25 cellular contexts compared by ENCODE assay signal in genomic region chr12:32546272-32546671, GRCh38.
DNase-seq lines count a peak whose midpoint lies in the region; ATAC-seq and TF ChIP-seq lines count a peak whose summit lies in the region.
"Had no signal": no experiment of that assay in that cellular context is flagged by ENCODE, and none has a peak within 500 bp of the region (broad histone marks: within the 10 kb centered on the region; RNA-seq: fewer than 3 reads in every experiment).

No MANE protein-coding gene starts in this region.

- H3K27me3 Mint-ChIP-seq in H9 (ENCODE audit: low read depth) (no peaks in the 10 kb centered on the region), WTC11 (ENCODE audit: low read depth) (no peaks in the 10 kb centered on the region)

- H3K27ac ChIP-seq in H9 (ENCODE audit: insufficient read length, low read depth, low read length), result no peak overlapping the region
- peak overlapping the region in 2 of 3 donors; percentile 17 to 26 for H3K27ac ChIP-seq in right lobe of liver
- H3K27ac ChIP-seq in stomach, result peak overlapping the region in 3 of 5 donors; percentile 17 to 74 (median 57)
- H3K27ac ChIP-seq in aorta (ENCODE audit: low read depth in 1 of 2, low read length in 2 of 2), result no peak overlapping the region
- H3K27ac ChIP-seq: BLaER1 had no signal

- H3K36me3 Mint-ChIP-seq in H9 (ENCODE audit: insufficient read depth in 1 of 3, low read depth in 3 of 3), result peaks cover 5 to 12% (median 8%) of the 10 kb centered on the region in 3 experiments; a peak in 6 of 7 replicates
- H3K36me3 Mint-ChIP-seq in WTC11, result peaks cover 7% of the 10 kb centered on the region

- H3T11ph ChIP-seq in H9 (ENCODE audit: low read length), result no peak overlapping the region

- H2BK5ac ChIP-seq in H9 (ENCODE audit: insufficient read length, low read length), result no peak overlapping the region

- no peaks in the 10 kb centered on the region for H3K27me3 ChIP-seq in H9 (ENCODE audit: insufficient read depth, low read length)
- H3K27me3 ChIP-seq in right lobe of liver, result no peaks in the 10 kb centered on the region
- no peaks in the 10 kb centered on the region for H3K27me3 ChIP-seq in stomach
- no peaks in the 10 kb centered on the region for H3K27me3 ChIP-seq in aorta (ENCODE audit: control insufficient read depth in 1 of 2, insufficient read depth in 2 of 2, low read length in 1 of 2)
- H3K27me3 ChIP-seq: BLaER1 had no signal

- H4K91ac ChIP-seq in H9 (ENCODE audit: insufficient read length, low read depth, low read length), result no peak overlapping the region

- no peaks in the 10 kb centered on the region for H3K36me3 ChIP-seq in right lobe of liver
- no peaks in the 10 kb centered on the region for H3K36me3 ChIP-seq in stomach
- no peaks in the 10 kb centered on the region for H3K36me3 ChIP-seq in aorta (ENCODE audit: control insufficient read depth in 1 of 2, insufficient read depth in 2 of 2, low read length in 1 of 2)
- H3K36me3 ChIP-seq: BLaER1, HAP-1 had no signal

- H3K23me2 ChIP-seq in H9 (ENCODE audit: insufficient read length, low read depth, low read length, poor library complexity, severe bottlenecking), result no peaks in the 10 kb centered on the region

- H3K14ac ChIP-seq in H9 (ENCODE audit: insufficient read depth, low read length), result no peak overlapping the region

- no peak overlapping the region for H2BK120ac ChIP-seq in H9 (ENCODE audit: low read depth, low read length, poor library complexity, severe bottlenecking)

- no peak for TF ChIP-seq CTCF in H9 (conservative IDR thresholded peaks at IDR 0.05)
- no peak for TF ChIP-seq CTCF in WTC11 (IDR thresholded peaks at IDR 0.05)
- no peak for TF ChIP-seq CTCF in right lobe of liver (IDR thresholded peaks at IDR 0.05)
- no peak for TF ChIP-seq CTCF in stomach (IDR thresholded peaks at IDR 0.05)

- no peak overlapping the region for H3K18ac ChIP-seq in H9 (ENCODE audit: insufficient read length, low read depth, low read length)

- no peak overlapping the region for H4K5ac ChIP-seq in H9 (ENCODE audit: insufficient read length, low read depth, low read length)

- no peak overlapping the region for H2AK5ac ChIP-seq in H9 (ENCODE audit: insufficient read length, low read length)

- H2BK20ac ChIP-seq in H9 (ENCODE audit: low read depth, low read length, poor library complexity, severe bottlenecking), result no peak overlapping the region

- H3K4me1 ChIP-seq in H9 (ENCODE audit: insufficient read depth, low read length) (peaks cover 6% of the 10 kb centered on the region), right lobe of liver (peaks cover 0 to 85% (median 40%) of the 10 kb centered on the region in 4 donors), stomach (peaks cover 62 to 100% (median 78%) of the 10 kb centered on the region in 4 donors), aorta (ENCODE audit: control insufficient read depth in 1 of 2, insufficient read depth in 2 of 2, low read length in 2 of 2) (peaks cover 2 to 14% of the 10 kb centered on the region in 2 donors)

- ATAC-seq in WTC11 (peak; percentile 38), right lobe of liver (no peak), GM21723 (IDR thresholded peaks at IDR 0.05; ENCODE audit: unreplicated experiment) (no peak), aorta (ENCODE audit: low FRiP score) (no peak), GM18867 (IDR thresholded peaks at IDR 0.05; ENCODE audit: unreplicated experiment) (no peak)
- ATAC-seq: activated CD4-positive, CD25-positive, alpha-beta regulatory T cell treated with anti-CD3 and anti-CD28 coated beads, Interleukin-2, amount 50 U/mL, for 24 hours; sciatic nerve had no signal

- H3K4me3 Mint-ChIP-seq in H9, result no peak overlapping the region
- no peak overlapping the region for H3K4me3 Mint-ChIP-seq in WTC11
- H3K4me3 Mint-ChIP-seq: T-helper 1 cell treated with Interleukin-12 subunit alpha and Interleukin-12 subunit beta and Interleukin-4 antibody, amounts not matched to agents 30 μg/mL and 1 μg/mL, for 36 hours had no signal

- H3K4ac ChIP-seq in H9 (ENCODE audit: low read depth, low read length), result no peak overlapping the region

- peaks cover 3% of the 10 kb centered on the region for H3K79me1 ChIP-seq in H9 (ENCODE audit: insufficient read depth, low read depth, low read length, poor library complexity, severe bottlenecking)

- DNase-seq in H9, result no peak
- DNase-seq in WTC11 (ENCODE audit: low spot score), result no peak
- no peak for DNase-seq in right lobe of liver
- no peak for DNase-seq in stomach
- no peak for DNase-seq in D341Med (ENCODE audit: low spot score)
- DNase-seq in aorta, result no peak
- DNase-seq: activated CD4-positive, alpha-beta T cell treated with anti-CD3 and anti-CD28 coated beads, Interleukin-2, amount 50 U/mL, for 4 hours; activated gamma-delta T cell treated with Interleukin-2 at 50 U/mL for 16 hours; activated T-cell treated with anti-CD3 and anti-CD28 coated beads, Interleukin-2, amount 50 U/mL, for 48 hours; foreskin melanocyte; KG1; mammary epithelial cell; NCI-H1436; NCI-H446 treated with DMSO at 0.1 percent for 48 hours; SK-N-SH; stimulated activated CD4-positive, alpha-beta T cell treated with anti-CD3 and anti-CD28 coated beads, Interleukin-12 subunit alpha, Interleukin-12 subunit beta, amount 100 ng/mL, for 4 hours; stimulated activated CD4-positive, alpha-beta T cell treated with anti-CD3 and anti-CD28 coated beads, Interleukin-4, amount 100 ng/mL, for 1 hour; trophoblast cell had no signal

- intact Hi-C loops in right lobe of liver (cut with DNase I) (no loop called here), stomach (cut with DNase I; ENCODE audit: low total_unique reads) (no loop called here), aorta (cut with DNase I) (loop anchor here in 1 of 2 donors (5.0 kb wide), 1 partner anchor 89 kb away; no protein-coding TSS in a partner anchor)

- TF ChIP-seq POLR2A in right lobe of liver (IDR thresholded peaks at IDR 0.05) (no peak), stomach (IDR thresholded peaks at IDR 0.05) (no peak)

- no peaks in the 10 kb centered on the region for H3K9me3 ChIP-seq in H9 (ENCODE audit: control insufficient read depth, low read depth, low read length)
- no peaks in the 10 kb centered on the region for H3K9me3 ChIP-seq in right lobe of liver
- H3K9me3 ChIP-seq in stomach, result no peaks in the 10 kb centered on the region
- no peaks in the 10 kb centered on the region for H3K9me3 ChIP-seq in aorta (ENCODE audit: control insufficient read depth, low read length)
- H3K9me3 ChIP-seq: BLaER1, HAP-1, SK-N-SH had no signal

- H3K79me2 ChIP-seq in H9 (ENCODE audit: insufficient read depth, low read length), result peaks cover 11% of the 10 kb centered on the region; the same call in 1 of the 2 replicates

- peaks cover 47 to 48% of the 10 kb centered on the region in 2 experiments for H3K4me1 Mint-ChIP-seq in H9
- H3K4me1 Mint-ChIP-seq in WTC11, result peaks cover 57% of the 10 kb centered on the region

- TF ChIP-seq EP300 in stomach (IDR thresholded peaks at IDR 0.05), result no peak

- no peak overlapping the region for H2AFZ ChIP-seq in H9 (ENCODE audit: low read length)

- no peak overlapping the region for H2BK12ac ChIP-seq in H9 (ENCODE audit: insufficient read length, low read depth, low read length)

- no peak overlapping the region for H3K4me2 ChIP-seq in H9 (ENCODE audit: insufficient read depth, insufficient read length, low read length)
- H3K4me2 ChIP-seq: SK-N-SH had no signal

- CTCF ChIA-PET in WTC11 (lab: Charles Lee), result no interaction called here

- no peak overlapping the region for H3K9ac ChIP-seq in H9 (ENCODE audit: extremely low read depth, insufficient read length, low read length)
- H3K9ac ChIP-seq: BLaER1, SK-N-SH had no signal

- no peak overlapping the region for H3K56ac ChIP-seq in H9 (ENCODE audit: insufficient read length, low read depth, low read length)

- WGBS in H9 (ENCODE audit: extremely low coverage, insufficient read length, low lambda C conversion rate), result no CpG with 5 or more reads among the region's 2 CpGs
- WGBS in right lobe of liver (ENCODE audit: insufficient coverage, low coverage, low lambda C conversion rate, missing lambda C conversion rate), result 67% methylated on average over 2 of the region's 2 CpGs
- 44 to 69% (median 51%) methylated on average over 2 of the region's 2 CpGs for WGBS in stomach, 5 donors
- WGBS in aorta, 2 donors, result 95 to 96% methylated on average over 2 of the region's 2 CpGs

- H3K23ac ChIP-seq in H9 (ENCODE audit: insufficient read length, low read depth, low read length), result no peak overlapping the region

- H3K27ac Mint-ChIP-seq in H9, result peak overlapping the region in 2 of 3 experiments; percentile 14 to 19; a peak in 1 of 7 replicates
- H3K27ac Mint-ChIP-seq in WTC11, result peak overlapping the region; percentile 96
- H3K27ac Mint-ChIP-seq: T-helper 1 cell treated with Interleukin-12 subunit alpha and Interleukin-12 subunit beta and Interleukin-4 antibody, amounts not matched to agents 30 μg/mL and 1 μg/mL, for 36 hours had no signal

- no peak overlapping the region for H2BK15ac ChIP-seq in H9 (ENCODE audit: low read depth, low read length)

- no peak overlapping the region for H3K4me3 ChIP-seq in right lobe of liver
- H3K4me3 ChIP-seq in stomach, result no peak overlapping the region
- no peak overlapping the region for H3K4me3 ChIP-seq in aorta (ENCODE audit: low read length in 2 of 2)
- H3K4me3 ChIP-seq: BLaER1, HAP-1 had no signal

- POLR2A ChIA-PET in WTC11 (lab: Charles Lee), result no interaction called here

- H4K8ac ChIP-seq in H9 (replicated peaks; ENCODE audit: insufficient read length, low read depth, low read length), result no peak overlapping the region

- H3K9me3 Mint-ChIP-seq in H9, result no peaks in the 10 kb centered on the region
- peaks cover 6% of the 10 kb centered on the region for H3K9me3 Mint-ChIP-seq in WTC11
- H3K9me3 Mint-ChIP-seq: T-helper 1 cell treated with Interleukin-12 subunit alpha and Interleukin-12 subunit beta and Interleukin-4 antibody, amounts not matched to agents 30 μg/mL and 1 μg/mL, for 36 hours had no signal

- H4K20me1 ChIP-seq in H9 (ENCODE audit: control insufficient read depth, insufficient read depth, insufficient read length), result no peaks in the 10 kb centered on the region
- H4K20me1 ChIP-seq: BLaER1 had no signal

TF ChIP-seq in WTC11, 78 proteins besides CTCF, POLR2A, EP300 and RAD21 (continues in another document):
- TF ChIP-seq GTF2I (CRISPR knock-in tag; conservative IDR thresholded peaks at IDR 0.05) (no peak), OVOL2 (CRISPR knock-in tag; IDR thresholded peaks at IDR 0.05; ENCODE audit: borderline replicate concordance) (no peak), NFE2L1 (CRISPR knock-in tag; IDR thresholded peaks at IDR 0.05) (no peak), MXD4 (CRISPR knock-in tag; IDR thresholded peaks at IDR 0.05; ENCODE audit: borderline replicate concordance) (no peak), MLX (CRISPR knock-in tag; IDR thresholded peaks at IDR 0.05) (no peak)

Comparison
In these comparisons a context has a peak if more than half of its experiments do, and no peak if none do; other contexts are left out.
1. H3K27ac ChIP-seq: peak in right lobe of liver (2 of 3) and stomach (3 of 5); none in H9 (single experiment) and aorta (0 of 2).